In the genomic region with DNA sequence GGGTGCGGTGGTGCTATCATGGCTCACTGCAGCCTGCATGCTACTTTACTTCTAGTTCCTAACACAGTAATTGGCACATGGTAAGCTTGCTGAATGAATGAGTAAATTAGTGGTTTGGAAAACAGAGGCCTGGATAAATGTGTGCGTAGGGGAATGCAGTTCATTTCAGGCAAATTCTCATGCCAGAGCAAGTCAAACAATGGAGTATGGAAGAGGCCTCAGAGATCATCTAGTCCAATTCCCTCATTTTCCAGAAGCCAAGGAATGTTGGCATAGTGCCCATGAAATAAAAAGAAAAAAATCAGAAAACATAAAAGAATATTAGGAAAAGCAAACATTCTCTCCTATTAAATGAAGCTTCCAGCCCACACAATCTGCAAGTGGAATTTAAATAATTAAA, we compare ENCODE assay signal across 14 cellular contexts.
"Had no signal": no experiment of that assay in that cellular context is flagged by ENCODE, and none has a peak within 500 bp of the region (broad histone marks: within the 10 kb centered on the region; RNA-seq: fewer than 3 reads in every experiment).

No MANE protein-coding gene starts in this region.

- H3K36me3 ChIP-seq: ascending aorta, stomach, thoracic aorta, WERI-Rb-1 had no signal

- H3K36me3 Mint-ChIP-seq: natural killer cell treated with Interleukin-12 subunit alpha and Interleukin-12 subunit beta and Interleukin-15 and Interleukin-18, amount 100 ng/mL, for 72 hours had no signal

- H3K4me1 Mint-ChIP-seq: activated CD4-positive, alpha-beta T cell treated with anti-CD3 and anti-CD28 coated beads for 36 hours had no signal

- H3K4me3 Mint-ChIP-seq: activated CD4-positive, alpha-beta memory T cell treated with anti-CD3 and anti-CD28 coated beads, Interleukin-2, amount 10 ng/mL, durations not matched to agents 7 days and 5 days; activated CD4-positive, alpha-beta T cell treated with anti-CD3 and anti-CD28 coated beads for 36 hours; natural killer cell treated with Interleukin-12 subunit alpha and Interleukin-12 subunit beta and Interleukin-15 and Interleukin-18, amount 100 ng/mL, for 72 hours had no signal

- H3K9me3 ChIP-seq: ascending aorta, psoas muscle, stomach, thoracic aorta had no signal

- H3K4me3 ChIP-seq: ascending aorta, psoas muscle, stomach, thoracic aorta had no signal

- H3K27me3 ChIP-seq: ascending aorta, stomach had no signal

- H3K27me3 Mint-ChIP-seq: activated CD4-positive, alpha-beta memory T cell treated with anti-CD3 and anti-CD28 coated beads, Interleukin-2, amount 10 ng/mL, durations not matched to agents 7 days and 5 days had no signal

- H3K27ac ChIP-seq: ascending aorta, psoas muscle, stomach, thoracic aorta, WERI-Rb-1 had no signal

- H3K27ac Mint-ChIP-seq: activated CD4-positive, alpha-beta memory T cell treated with anti-CD3 and anti-CD28 coated beads, Interleukin-2, amount 10 ng/mL, durations not matched to agents 7 days and 5 days; activated CD4-positive, alpha-beta T cell treated with anti-CD3 and anti-CD28 coated beads for 36 hours; natural killer cell treated with Interleukin-12 subunit alpha and Interleukin-12 subunit beta and Interleukin-15 and Interleukin-18, amount 100 ng/mL, for 72 hours had no signal

- ATAC-seq: activated CD4-positive, alpha-beta T cell treated with anti-CD3 and anti-CD28 coated beads for 36 hours; natural killer cell treated with Interleukin-12 subunit alpha and Interleukin-12 subunit beta and Interleukin-15 and Interleukin-18, amount 100 ng/mL, for 72 hours; psoas muscle had no signal

- DNase-seq: activated CD4-positive, alpha-beta memory T cell treated with anti-CD3 and anti-CD28 coated beads, Interleukin-2, amount 10 ng/mL, durations not matched to agents 7 days and 5 days; activated CD4-positive, alpha-beta T cell treated with anti-CD3 and anti-CD28 coated beads for 36 hours; activated CD8-positive, alpha-beta memory T cell treated with anti-CD3 and anti-CD28 coated beads, Interleukin-2, amount 50 U/mL, for 48 hours; effector CD4-positive, alpha-beta T cell; hippocampal formation; occipital lobe; psoas muscle; stimulated activated CD4-positive, alpha-beta T cell treated with anti-CD3 and anti-CD28 coated beads, Interleukin-4, amount 100 ng/mL, for 24 hours; stomach; T-helper 9 cell; WERI-Rb-1 had no signal
